Comparison of ENCODE assay signal across 7 cellular contexts in genomic region chr11:47552581-47553416, GRCh38. TPM values are rescaled to one million over a fixed set of nuclear protein-coding genes. Genes with fewer than 3 reads are reported as not detected.
DNase-seq lines count a peak whose midpoint lies in the region; ATAC-seq and TF ChIP-seq lines count a peak whose summit lies in the region.

Gene CELF1, minus strand, starts transcription at chr11:47553132. Its CDS starts 53,609 bp downstream, at chr11:47499523.

- peak; percentile 65 for TF ChIP-seq CTCF in astrocyte of the cerebellum (IDR thresholded peaks at IDR 0.05; ENCODE audit: low read depth, low read length, missing control alignments)
- TF ChIP-seq CTCF in hepatocyte (IDR thresholded peaks at IDR 0.05; ENCODE audit: poor library complexity), result peak; percentile 73
- TF ChIP-seq CTCF in retinal pigment epithelial cell (conservative IDR thresholded peaks at IDR 0.05; ENCODE audit: low read depth, low read length), result peak; percentile 68

- no peaks in the 10 kb centered on the region for H3K9me2 ChIP-seq in hepatocyte (replicated peaks; ENCODE audit: insufficient read depth)

- H2AFZ ChIP-seq in hepatocyte, result peak within 1 kb of the TSS; percentile 64

- H3K9me3 ChIP-seq in hepatocyte (ENCODE audit: low read depth), result no peaks in the 10 kb centered on the region

- in situ Hi-C loops in astrocyte of the cerebellum (cut with HindIII; ENCODE audit: low sequenced_read_pairs), result no loop called here

- peak; percentile 67 for DNase-seq in NCI-H2029 treated with DMSO at 0.1 percent for 48 hours (lab: John Stamatoyannopoulos, UW)
- DNase-seq in T-helper 9 cell, result peak; percentile 89
- DNase-seq in astrocyte of the cerebellum (ENCODE audit: low read depth), result peak; percentile 57
- DNase-seq in hepatocyte (ENCODE audit: low spot score), result peak; percentile 97
- peak; percentile 52 for DNase-seq in retinal pigment epithelial cell (ENCODE audit: low read depth)

- ATAC-seq in GM18511 (IDR thresholded peaks at IDR 0.05; ENCODE audit: unreplicated experiment), result peak; percentile 91
- ATAC-seq in HG03025 (IDR thresholded peaks at IDR 0.05; ENCODE audit: low FRiP score, unreplicated experiment), result peak; percentile 91

- H3K79me2 ChIP-seq in hepatocyte, result peaks cover 51% of the 10 kb centered on the region

- 2% methylated on average over 52 of the region's 88 CpGs for WGBS in hepatocyte (ENCODE audit: low lambda C conversion rate, missing lambda C conversion rate)

- H3K27ac ChIP-seq in hepatocyte, result peak within 1 kb of the TSS; percentile 97

- peaks cover 9% of the 10 kb centered on the region for H3K4me1 ChIP-seq in hepatocyte (ENCODE audit: insufficient read depth)

- H3K4me3 ChIP-seq in astrocyte of the cerebellum (ENCODE audit: low read depth, low read length) (peak within 1 kb of the TSS; percentile 86), hepatocyte (peak within 1 kb of the TSS; percentile 79), retinal pigment epithelial cell (ENCODE audit: low read length) (peak within 1 kb of the TSS; percentile 84)

- peak within 1 kb of the TSS; percentile 84 for H3K4me2 ChIP-seq in hepatocyte

- H3K36me3 ChIP-seq in hepatocyte (replicated peaks; ENCODE audit: insufficient read depth, low read depth), result no peaks in the 10 kb centered on the region

- H4K20me1 ChIP-seq in hepatocyte (ENCODE audit: insufficient read depth, poor library complexity, severe bottlenecking), result peaks cover 34% of the 10 kb centered on the region

- H3K27me3 ChIP-seq in hepatocyte, result no peaks in the 10 kb centered on the region

RNA-seq across cellular contexts. Expression of gene CELF1, which starts in this region (rescaled TPM):
- 82.7 and 84.6 TPM in 2 replicates for total RNA-seq in hepatocyte
- polyA plus RNA-seq in hepatocyte, result 59.1 and 70.3 TPM in 2 replicates

Comparison
In these comparisons a context has a peak if more than half of its experiments do, and no peak if none do; other contexts are left out.
1. Peak in every context shown above with its lines: DNase-seq, ATAC-seq, H3K4me3 ChIP-seq and H3K27ac ChIP-seq.